ENCODE assay signal across 9 cellular contexts in the genomic region with DNA sequence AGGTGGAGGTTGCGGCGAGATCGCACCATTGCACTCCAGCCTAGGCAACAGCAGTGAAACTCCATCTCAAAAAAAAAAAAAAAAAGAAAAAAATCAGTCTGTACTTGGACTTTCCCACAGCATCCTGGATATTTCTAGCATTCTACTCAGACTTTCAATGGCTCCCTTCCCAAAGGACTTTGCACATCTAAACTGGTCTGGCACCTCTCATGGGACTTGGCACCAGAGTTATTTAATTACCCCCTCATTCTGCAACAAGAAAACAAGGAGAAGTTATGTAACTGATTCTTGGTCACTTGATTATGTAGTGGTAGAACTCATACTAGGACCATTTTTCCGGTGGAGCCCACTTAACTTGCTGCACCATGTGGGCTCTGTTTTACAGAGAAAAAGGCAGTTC.
"Had no signal": no experiment of that assay in that cellular context is flagged by ENCODE, and none has a peak within 500 bp of the region (broad histone marks: within the 10 kb centered on the region; RNA-seq: fewer than 3 reads in every experiment).

No MANE protein-coding gene starts in this region.

- H2AFZ ChIP-seq: GM23248 had no signal

- H3K9me3 ChIP-seq: HAP-1 had no signal

- DNase-seq: GM23248, GOT3, H7, HFFc6, IMR-90 had no signal

- H3K4me1 ChIP-seq: HAP-1 had no signal

- FAIRE-seq: K562 had no signal

- ATAC-seq: HCT116, K562 had no signal

- H3K4me3 ChIP-seq: GM23248, HAP-1, K562 had no signal

- H3K36me3 ChIP-seq: HAP-1 had no signal

- H3K27ac ChIP-seq: GM23248, HL-60 had no signal

- H3K9ac ChIP-seq: GM23248 had no signal
